17 cellular contexts compared by ENCODE assay signal in the genomic region with DNA sequence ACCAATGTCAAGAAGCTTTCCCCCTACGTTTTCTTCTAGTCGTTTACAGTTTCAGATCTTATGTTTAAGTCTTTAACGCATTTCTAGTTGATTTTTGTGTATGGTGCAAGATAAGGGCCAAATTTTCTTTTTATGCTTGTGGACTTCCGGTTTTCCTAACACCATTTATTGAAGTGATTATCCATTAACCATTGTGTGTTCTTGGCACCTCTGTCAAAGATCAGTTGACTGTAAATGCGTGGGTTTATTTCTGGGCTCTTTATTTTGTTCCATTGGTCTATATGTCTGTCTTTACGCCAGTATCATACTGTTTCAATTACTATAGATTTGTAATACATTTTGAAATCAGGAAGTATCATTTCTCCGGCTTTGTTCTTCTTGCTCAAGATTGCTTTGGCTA. TPM values are rescaled to one million over a fixed set of nuclear protein-coding genes. Genes with fewer than 3 reads are reported as not detected.
DNase-seq lines count a peak whose midpoint lies in the region; TF ChIP-seq lines count a peak whose summit lies in the region.
"Had no signal": no experiment of that assay in that cellular context is flagged by ENCODE, and none has a peak within 500 bp of the region (broad histone marks: within the 10 kb centered on the region; RNA-seq: fewer than 3 reads in every experiment).

No MANE protein-coding gene starts in this region.

- H3K4me3 ChIP-seq in colonic mucosa (no peak overlapping the region), mucosa of rectum (ENCODE audit: low read length in 2 of 2) (peak overlapping the region in 1 of 2 donors; percentile 34), PC-9 (no peak overlapping the region)
- H3K4me3 ChIP-seq: GM12878 had no signal

- H3K27ac ChIP-seq in colonic mucosa (peak overlapping the region; percentile 73), mucosa of rectum (ENCODE audit: low read depth in 2 of 2, low read length in 2 of 2) (peak overlapping the region; percentile 81 to 83), PC-9 (no peak overlapping the region)

- DNase-seq in HT-29 (ENCODE audit: low spot score), result peak; percentile 49
- no peak for DNase-seq in colonic mucosa
- DNase-seq in GM10248 (ENCODE audit: extremely low spot score), result no peak
- no peak for DNase-seq in NCI-H510A treated with DMSO at 0.1 percent for 48 hours (lab: John Stamatoyannopoulos, UW)
- no peak for DNase-seq in GM20000 (ENCODE audit: low spot score)
- DNase-seq in PC-9, result no peak
- DNase-seq: C1 segment of cervical spinal cord; Calu3; CD4-positive, alpha-beta memory T cell; COR-L47; DMS53; DMS79 treated with DMSO at 0.1 percent for 48 hours; GOT3; H7; HCEC 1CT had no signal

- no peaks in the 10 kb centered on the region for H3K79me2 ChIP-seq in PC-9 (ENCODE audit: low read depth)

- no peak overlapping the region for H2AFZ ChIP-seq in PC-9

- H4K20me1 ChIP-seq in PC-9 (ENCODE audit: insufficient read depth), result no peaks in the 10 kb centered on the region

- CTCF ChIA-PET in GM10248 (lab: Yijun Ruan, JAX) (interaction anchor here (1.0 kb wide), 1 partner anchor 23 kb away, joined by 3 read pairs; no protein-coding TSS in a partner anchor), PC-9 (lab: Charles Lee) (no interaction called here)

- POLR2A ChIA-PET in GM10248 (lab: Yijun Ruan, JAX), result no interaction called here
- POLR2A ChIA-PET in PC-9 (lab: Charles Lee; ENCODE audit: unreplicated experiment), result no interaction called here

- no peaks in the 10 kb centered on the region for H3F3A ChIP-seq in PC-9 (ENCODE audit: insufficient read depth, low read depth)

- H3K27me3 ChIP-seq in colonic mucosa (no peaks in the 10 kb centered on the region), mucosa of rectum (ENCODE audit: control insufficient read depth in 2 of 2, insufficient read depth in 2 of 2, low read length in 2 of 2) (no peaks in the 10 kb centered on the region), PC-9 (ENCODE audit: insufficient read depth, low read depth) (no peaks in the 10 kb centered on the region)

- H3K9ac ChIP-seq in colonic mucosa (ENCODE audit: low read depth in 2 of 2, low read length in 2 of 2) (no peak overlapping the region), mucosa of rectum (ENCODE audit: low read depth in 1 of 2, low read length in 2 of 2) (no peak overlapping the region)

- H3K4me1 ChIP-seq in colonic mucosa (no peaks in the 10 kb centered on the region), mucosa of rectum (ENCODE audit: control insufficient read depth in 2 of 2, insufficient read depth in 2 of 2, low read length in 2 of 2) (peaks cover 0 to 9% of the 10 kb centered on the region in 2 donors), PC-9 (replicated peaks; ENCODE audit: insufficient read depth) (no peaks in the 10 kb centered on the region)

- no peaks in the 10 kb centered on the region for H3K9me2 ChIP-seq in PC-9 (ENCODE audit: insufficient read depth)

- no peak for TF ChIP-seq CTCF in colonic mucosa (IDR thresholded peaks at IDR 0.05)
- no peak for TF ChIP-seq CTCF in GM10248 (IDR thresholded peaks at IDR 0.05; ENCODE audit: control extremely low read depth, extremely low read depth, low read depth, missing control alignments)
- no peak for TF ChIP-seq CTCF in GM20000 (IDR thresholded peaks at IDR 0.05; ENCODE audit: extremely low read depth, missing control alignments)
- TF ChIP-seq CTCF in PC-9 (conservative IDR thresholded peaks at IDR 0.05), result no peak

- H3K9me3 ChIP-seq in colonic mucosa (no peaks in the 10 kb centered on the region), mucosa of rectum (ENCODE audit: control insufficient read depth in 2 of 2, low read length in 2 of 2) (peaks cover 0 to 4% of the 10 kb centered on the region in 2 donors), PC-9 (ENCODE audit: insufficient read depth, low read depth) (no peaks in the 10 kb centered on the region)

- H3K4me2 ChIP-seq in PC-9, result no peak overlapping the region

- intact Hi-C loops in colonic mucosa (cut with DNase I) (loop anchor here (10.0 kb wide), 1 partner anchor 48 kb away; no protein-coding TSS in a partner anchor), PC-9 (cut with micrococcal nuclease; ENCODE audit: unreplicated experiment) (no loop called here)

- no TSS peak for BruUV-seq in PC-9 (replicated peaks; lab: Mats Ljungman, UMichigan)

- H3K36me3 ChIP-seq in colonic mucosa (no peaks in the 10 kb centered on the region), mucosa of rectum (ENCODE audit: control insufficient read depth in 2 of 2, insufficient read depth in 2 of 2, low read length in 2 of 2) (no peaks in the 10 kb centered on the region), PC-9 (ENCODE audit: low read depth) (no peaks in the 10 kb centered on the region)

RNA-seq across cellular contexts. Expression of gene CEP112, which starts 49.5 kb away (rescaled TPM):
- total RNA-seq in HT-29 (2014; rRNA removed; shearing (Covaris generic)), result 1.3 TPM in 2 replicates
- total RNA-seq in colonic mucosa (1 to 10 TPM; 5.9 to 6.2 TPM), PC-9 (2021) (4.3 and 6.3 TPM in 2 replicates)
